Comparison of ENCODE assay signal across 13 cellular contexts in genomic region chr10:89555688-89556445, GRCh38. TPM values are rescaled to one million over a fixed set of nuclear protein-coding genes. Genes with fewer than 3 reads are reported as not detected.
DNase-seq lines count a peak whose midpoint lies in the region; ATAC-seq, FAIRE-seq and TF ChIP-seq lines count a peak whose summit lies in the region.
"Had no signal": no experiment of that assay in that cellular context is flagged by ENCODE, and none has a peak within 500 bp of the region (broad histone marks: within the 10 kb centered on the region; RNA-seq: fewer than 3 reads in every experiment).

No MANE protein-coding gene starts in this region.

- no peak overlapping the region for H3K27ac ChIP-seq in AG04450 (ENCODE audit: low read depth, low read length)
- H3K27ac ChIP-seq in brain microvascular endothelial cell: no peak overlapping the region
- H3K27ac ChIP-seq in kidney (ENCODE audit: low read depth in 2 of 2, low read length in 2 of 2): peak overlapping the region; percentile 33 to 35
- H3K27ac ChIP-seq in lower lobe of right lung: no peak overlapping the region
- H3K27ac ChIP-seq: BLaER1 treated with 17β-estradiol and CSF1 and Interleukin-3, amounts not matched to agents 10 nM and 100 nM; GM23248 had no signal

- intact Hi-C loops in kidney (cut with DNase I): no loop called here
- intact Hi-C loops in lower lobe of right lung (cut with DNase I): no loop called here

- in situ Hi-C loops in brain microvascular endothelial cell (cut with HindIII; ENCODE audit: low pct_ligation_motif_present, low sequenced_read_pairs): no loop called here

- no peak overlapping the region for H3K9ac ChIP-seq in kidney (ENCODE audit: low read length in 2 of 2)
- H3K9ac ChIP-seq: BLaER1 treated with 17β-estradiol and CSF1 and Interleukin-3, amounts not matched to agents 10 nM and 100 nM; GM23248 had no signal

- H3K27me3 ChIP-seq in AG04450 (ENCODE audit: control insufficient read depth, insufficient read depth, low read length): no peaks in the 10 kb centered on the region
- H3K27me3 ChIP-seq in brain microvascular endothelial cell (replicated peaks): no peaks in the 10 kb centered on the region
- no peaks in the 10 kb centered on the region for H3K27me3 ChIP-seq in lower lobe of right lung (ENCODE audit: low read depth)
- H3K27me3 ChIP-seq: BLaER1 treated with 17β-estradiol and CSF1 and Interleukin-3, amounts not matched to agents 10 nM and 100 nM had no signal

- H3K4me3 ChIP-seq in AG04450 (ENCODE audit: low read depth, low read length): no peak overlapping the region
- H3K4me3 ChIP-seq in brain microvascular endothelial cell (ENCODE audit: low read depth, low read length): no peak overlapping the region
- H3K4me3 ChIP-seq in kidney (ENCODE audit: low read length in 2 of 2): peak overlapping the region in 1 of 2 donors; percentile 7
- no peak overlapping the region for H3K4me3 ChIP-seq in lower lobe of right lung
- H3K4me3 ChIP-seq: BLaER1 treated with 17β-estradiol and CSF1 and Interleukin-3, amounts not matched to agents 10 nM and 100 nM; GM23248; mucosa of descending colon had no signal

- CTCF ChIA-PET in AG04450 (lab: Charles Lee): interaction anchor here (0.6 to 1.9 kb wide), 4 partner anchors 9 to 123 kb away, joined by 3 to 8 read pairs (median 4); no protein-coding TSS in a partner anchor

- H3K9me3 ChIP-seq in AG04450 (ENCODE audit: control insufficient read depth, insufficient read depth, low read length) (no peaks in the 10 kb centered on the region; the same call in 1 of the 2 replicates), kidney (ENCODE audit: control insufficient read depth in 1 of 2, low read length in 2 of 2) (no peaks in the 10 kb centered on the region), lower lobe of right lung (no peaks in the 10 kb centered on the region)
- H3K9me3 ChIP-seq: mucosa of descending colon had no signal

- no peaks in the 10 kb centered on the region for H3K36me3 ChIP-seq in brain microvascular endothelial cell (replicated peaks)
- no peaks in the 10 kb centered on the region for H3K36me3 ChIP-seq in kidney (ENCODE audit: control insufficient read depth in 1 of 2, insufficient read depth in 2 of 2, low read length in 2 of 2)
- no peaks in the 10 kb centered on the region for H3K36me3 ChIP-seq in lower lobe of right lung
- H3K36me3 ChIP-seq: BLaER1 treated with 17β-estradiol and CSF1 and Interleukin-3, amounts not matched to agents 10 nM and 100 nM had no signal

- ATAC-seq in lower lobe of right lung: no peak
- ATAC-seq: mucosa of descending colon had no signal

- FAIRE-seq in kidney (lab: Jason Lieb, UNC): no peak

- TF ChIP-seq CTCF in AG04450 (IDR thresholded peaks at IDR 0.05; ENCODE audit: low read depth, low read length): 0 out of 2 replicates have a peak, but pooled peaks have one; percentile 16
- peak; percentile 38 for TF ChIP-seq CTCF in brain microvascular endothelial cell (IDR thresholded peaks at IDR 0.05; ENCODE audit: low read depth, low read length, missing control alignments)
- peak; percentile 32 for TF ChIP-seq CTCF in kidney (IDR thresholded peaks at IDR 0.05; ENCODE audit: borderline replicate concordance, extremely low read depth, insufficient read depth)
- TF ChIP-seq CTCF in lower lobe of right lung (IDR thresholded peaks at IDR 0.05): no peak

- POLR2A ChIA-PET in AG04450 (lab: Yijun Ruan, JAX): no interaction called here

- no peak for DNase-seq in AG04450 (ENCODE audit: low read depth, low spot score)
- peak; percentile 71 for DNase-seq in HK-2 (ENCODE audit: unreplicated experiment)
- DNase-seq in brain microvascular endothelial cell: peak; percentile 33
- DNase-seq in kidney: no peak
- no peak for DNase-seq in lower lobe of right lung
- no peak for DNase-seq in activated gamma-delta T cell treated with Interleukin-2 at 50 U/mL for 16 hours
- no peak for DNase-seq in effector CD8-positive, alpha-beta T cell (lab: John Stamatoyannopoulos, UW)
- DNase-seq in HPDE6-E6E7 (ENCODE audit: extremely low spot score): no peak
- DNase-seq: activated CD4-positive, CD25-positive, alpha-beta regulatory T cell treated with anti-CD3 and anti-CD28 coated beads, Interleukin-2, amount 50 U/mL, for 72 hours; GM23248; mucosa of descending colon; NCI-H446 treated with DMSO at 0.1 percent for 48 hours had no signal

- peaks cover 0 to 12% of the 10 kb centered on the region in 2 donors for H3K4me1 ChIP-seq in kidney (ENCODE audit: control insufficient read depth in 1 of 2, insufficient read depth in 1 of 2, low read depth in 1 of 2, low read length in 2 of 2)
- H3K4me1 ChIP-seq in lower lobe of right lung: no peaks in the 10 kb centered on the region
- H3K4me1 ChIP-seq: BLaER1 treated with 17β-estradiol and CSF1 and Interleukin-3, amounts not matched to agents 10 nM and 100 nM had no signal

RNA-seq across cellular contexts. Expression of gene SLC16A12, which starts 20.5 kb away (rescaled TPM):
- 1.3 and 1.5 TPM in 2 replicates for polyA plus RNA-seq in AG04450 (2011; rRNA removed)
- 1.2 and 1.5 TPM in 2 replicates for polyA minus RNA-seq in AG04450 (2011; rRNA and poly(A)+ RNA removed)
- 38.8 TPM for total RNA-seq in kidney
- polyA plus RNA-seq in kidney (ENCODE audit: insufficient read depth, low read depth, low replicate concordance): 19.0 TPM
- total RNA-seq in lower lobe of right lung: 1.0 TPM
- total RNA-seq: GM23248 had no signal
- polyA plus RNA-seq: GM23248 had no signal

Comparison
In these comparisons a context has a peak if more than half of its experiments do, and no peak if none do; other contexts are left out.
1. DNase-seq: peak in HK-2 (single experiment) and brain microvascular endothelial cell (single experiment); none in AG04450 (single experiment), kidney (single experiment), lower lobe of right lung (single experiment), activated gamma-delta T cell treated with Interleukin-2 at 50 U/mL for 16 hours (single experiment), effector CD8-positive, alpha-beta T cell (single experiment) and HPDE6-E6E7 (single experiment).
2. H3K27ac ChIP-seq: peak in kidney (2 of 2); none in AG04450 (single experiment), brain microvascular endothelial cell (single experiment) and lower lobe of right lung (single experiment).
3. RNA of gene SLC16A12, which starts 20.5 kb away (total RNA-seq): 38.8 TPM in kidney (single experiment); 1.0 TPM in lower lobe of right lung (single experiment); every median in the first group is over 10 times any median in the second.